13 cellular contexts compared by ENCODE assay signal in genomic region chr17:17506893-17507464, GRCh38. TPM values are rescaled to one million over a fixed set of nuclear protein-coding genes. Genes with fewer than 3 reads are reported as not detected.
A peak's percentile ranks its signal among the peaks of the same experiment; 100 is the strongest.
DNase-seq lines count a peak whose midpoint lies in the region; ATAC-seq, FAIRE-seq and TF ChIP-seq lines count a peak whose summit lies in the region.
"Had no signal": no experiment of that assay in that cellular context is flagged by ENCODE, and none has a peak within 500 bp of the region (broad histone marks: within the 10 kb centered on the region; RNA-seq: fewer than 3 reads in every experiment).

No MANE protein-coding gene starts in this region.

- peak; percentile 86 for FAIRE-seq in islet of Langerhans (lab: Jason Lieb, UNC)
- FAIRE-seq in small intestine (lab: Jason Lieb, UNC), result no peak
- FAIRE-seq: frontal cortex had no signal

- 18 to 44% (median 36%) methylated on average over 15 to 17 of the region's 17 CpGs for WGBS in small intestine, 3 donors

- H3K4me1 ChIP-seq in small intestine (ENCODE audit: control insufficient read depth in 2 of 2, insufficient read depth in 1 of 2, low read depth in 1 of 2, low read length in 1 of 2), result no peaks in the 10 kb centered on the region

- H3K27ac ChIP-seq in angular gyrus (ENCODE audit: low read depth, low read length) (peak overlapping the region; percentile 73), small intestine (ENCODE audit: low read depth in 1 of 2, low read length in 1 of 2) (peak overlapping the region in 1 of 2 donors; percentile 14)
- H3K27ac ChIP-seq: SJSA1, VCaP had no signal

- H3K9me3 Mint-ChIP-seq in osteocyte (ENCODE audit: unreplicated experiment), result no peaks in the 10 kb centered on the region

- TF ChIP-seq CTCF in osteocyte (IDR thresholded peaks at IDR 0.05), result no peak

- H3K36me3 Mint-ChIP-seq in osteocyte (ENCODE audit: unreplicated experiment), result no peaks in the 10 kb centered on the region

- peaks cover 5% of the 10 kb centered on the region for H3K4me1 Mint-ChIP-seq in osteocyte (ENCODE audit: unreplicated experiment)

- no peaks in the 10 kb centered on the region for H3K27me3 ChIP-seq in small intestine (ENCODE audit: control insufficient read depth in 2 of 2, insufficient read depth in 2 of 2, low read length in 2 of 2)
- H3K27me3 ChIP-seq: SJSA1 had no signal

- DNase-seq in NCI-H128 (lab: John Stamatoyannopoulos, UW; ENCODE audit: unreplicated experiment) (peak; percentile 33), small intestine (peak; percentile 50), osteocyte (ENCODE audit: extremely low spot score, unreplicated experiment) (no peak)
- no peak for DNase-seq in activated naive CD4-positive, alpha-beta T cell (lab: John Stamatoyannopoulos, UW)
- DNase-seq: activated CD8-positive, alpha-beta memory T cell treated with anti-CD3 and anti-CD28 coated beads, Interleukin-2, amount 50 U/mL, for 4 hours; Kasumi-1; NCI-H510A had no signal

- no peak overlapping the region for H3K4me3 Mint-ChIP-seq in osteocyte (ENCODE audit: unreplicated experiment)

- no peak overlapping the region for H3K4me3 ChIP-seq in small intestine (ENCODE audit: low read depth in 1 of 2, low read length in 2 of 2)
- H3K4me3 ChIP-seq: SJSA1 had no signal

- H3K9me3 ChIP-seq in small intestine (ENCODE audit: control insufficient read depth, low read depth), result no peaks in the 10 kb centered on the region
- H3K9me3 ChIP-seq: SJSA1 had no signal

- no peak overlapping the region for H3K27ac Mint-ChIP-seq in osteocyte (ENCODE audit: unreplicated experiment)

- no peak for ATAC-seq in GM18858 (IDR thresholded peaks at IDR 0.05; ENCODE audit: unreplicated experiment)

- H3K36me3 ChIP-seq in small intestine (ENCODE audit: control insufficient read depth in 2 of 2, insufficient read depth in 2 of 2, low read length in 2 of 2), result no peaks in the 10 kb centered on the region
- H3K36me3 ChIP-seq: SJSA1 had no signal

- no peaks in the 10 kb centered on the region for H3K27me3 Mint-ChIP-seq in osteocyte (ENCODE audit: unreplicated experiment)

RNA-seq across cellular contexts. Expression of gene RASD1, which starts 10.8 kb away (rescaled TPM):
- polyA plus RNA-seq in small intestine, result 10 to 100 TPM in 1 of 3 donors, 1 to 10 TPM in 2; 4.9 to 11.4 (median 7.6) TPM
- 1.2 and 1.6 TPM in 2 replicates for total RNA-seq in osteocyte

RNA-seq across cellular contexts. Expression of gene MED9, which starts 30.2 kb away (rescaled TPM):
- polyA plus RNA-seq in small intestine, result 10 to 100 TPM; 11.6 to 17.4 (median 16.3) TPM
- total RNA-seq in osteocyte, result 12.1 and 13.2 TPM in 2 replicates

Comparison
In these comparisons a context has a peak if more than half of its experiments do, and no peak if none do; other contexts are left out.
1. DNase-seq: peak in NCI-H128 (single experiment) and small intestine (single experiment); none in osteocyte (single experiment) and activated naive CD4-positive, alpha-beta T cell (0 of 4).